Comparison of ENCODE assay signal across 1 cellular context in the genomic region with DNA sequence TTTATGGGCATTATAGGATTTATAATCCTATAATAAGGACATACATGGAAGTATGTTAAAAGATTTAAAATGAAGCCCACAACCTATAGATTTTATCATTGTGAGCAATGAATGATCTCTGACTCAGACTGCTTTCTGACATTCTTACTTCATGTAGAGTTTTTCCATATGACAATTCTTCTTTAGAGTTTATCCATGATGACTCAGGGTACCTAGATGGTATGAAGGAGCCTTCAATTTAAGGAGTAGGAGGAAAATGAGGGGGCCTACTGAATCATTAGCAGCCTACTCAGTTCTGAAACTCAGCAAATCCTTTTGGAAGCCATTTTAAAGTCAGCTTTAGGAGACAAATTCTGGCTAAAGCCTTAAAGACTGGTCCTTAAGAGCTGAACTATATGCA.
TF ChIP-seq lines count a peak whose summit lies in the region.

No MANE protein-coding gene starts in this region.

TF ChIP-seq in H1, 55 proteins besides CTCF, POLR2A, EP300 and RAD21:
- TF ChIP-seq YY1 (IDR thresholded peaks at IDR 0.05; ENCODE audit: low read depth, low read length) (peak; percentile 29; the same call in 1 of the 2 replicates), GABPA (IDR thresholded peaks at IDR 0.05; ENCODE audit: borderline replicate concordance, insufficient read depth, low read length) (no peak)
